1 cellular context compared by ENCODE assay signal in genomic region chr11:65555693-65556231, GRCh38.
TF ChIP-seq lines count a peak whose summit lies in the region.

No MANE protein-coding gene starts in this region.

TF ChIP-seq in HepG2, 621 proteins besides CTCF, POLR2A, EP300 and RAD21 (continued from another document and continues in another):
- peak; percentile 62 for TF ChIP-seq PAXIP1 (CRISPR knock-in tag; conservative IDR thresholded peaks at IDR 0.05)
- 0 out of 2 replicates have a peak, but pooled peaks have one; percentile 43 for TF ChIP-seq NR2C2 (CRISPR knock-in tag; IDR thresholded peaks at IDR 0.05; ENCODE audit: borderline replicate concordance)
- TF ChIP-seq PRDM10 (CRISPR knock-in tag; IDR thresholded peaks at IDR 0.05; ENCODE audit: low read depth): peak; percentile 88; the same call in 1 of the 2 replicates
- 0 out of 2 replicates have a peak, but pooled peaks have one; percentile 20 for TF ChIP-seq CEBPG (CRISPR knock-in tag; IDR thresholded peaks at IDR 0.05)
- peak; percentile 80 for TF ChIP-seq ZNF687 (CRISPR knock-in tag; IDR thresholded peaks at IDR 0.05)
- no peak for TF ChIP-seq RARG (CRISPR knock-in tag; IDR thresholded peaks at IDR 0.05; ENCODE audit: low read depth)
- TF ChIP-seq ZNF639 (CRISPR knock-in tag; conservative IDR thresholded peaks at IDR 0.05): 0 out of 2 replicates have a peak, but pooled peaks have one; percentile 17
- TF ChIP-seq ZNF614 (CRISPR knock-in tag; IDR thresholded peaks at IDR 0.05; ENCODE audit: borderline replicate concordance): 0 out of 2 replicates have a peak, but pooled peaks have one; percentile 34
- no peak for TF ChIP-seq ZMYM4 (CRISPR knock-in tag; IDR thresholded peaks at IDR 0.05)
- TF ChIP-seq SOX13 (IDR thresholded peaks at IDR 0.05): no peak
- peak in 1 of 2 experiments; percentile 28; a peak in 1 of 4 replicates for TF ChIP-seq SOX13 (CRISPR knock-in tag; conservative IDR thresholded peaks at IDR 0.05 in 1 of 2, IDR thresholded peaks at IDR 0.05 in 1 of 2)
- peak; percentile 29 for TF ChIP-seq HNRNPLL (IDR thresholded peaks at IDR 0.05; ENCODE audit: low read depth, low read length, poor library complexity, severe bottlenecking)
- TF ChIP-seq CBX2 (IDR thresholded peaks at IDR 0.05; ENCODE audit: low read depth, low read length): no peak
- no peak for TF ChIP-seq CBX2 (CRISPR knock-in tag; IDR thresholded peaks at IDR 0.05; ENCODE audit: low read depth)
- TF ChIP-seq ZNF691 (CRISPR knock-in tag; IDR thresholded peaks at IDR 0.05; ENCODE audit: borderline replicate concordance, low read depth): peak; percentile 77; the same call in 1 of the 2 replicates
- TF ChIP-seq DBP (CRISPR knock-in tag; IDR thresholded peaks at IDR 0.05; ENCODE audit: not compliant biosample characterization): no peak
- peak; percentile 46; the same call in 1 of the 2 replicates for TF ChIP-seq GATAD2A (CRISPR knock-in tag; IDR thresholded peaks at IDR 0.05)
- TF ChIP-seq E2F2 (CRISPR knock-in tag; IDR thresholded peaks at IDR 0.05; ENCODE audit: borderline replicate concordance): 0 out of 2 replicates have a peak, but pooled peaks have one; percentile 32
- TF ChIP-seq TEAD3 (CRISPR knock-in tag; optimal IDR thresholded peaks at IDR 0.05; ENCODE audit: borderline replicate concordance): peak; percentile 56
- 0 out of 2 replicates have a peak, but pooled peaks have one; percentile 24 for TF ChIP-seq ZNF280D (CRISPR knock-in tag; IDR thresholded peaks at IDR 0.05)
- TF ChIP-seq ERF (CRISPR knock-in tag; IDR thresholded peaks at IDR 0.05): no peak
- 0 out of 2 replicates have a peak, but pooled peaks have one; percentile 39 for TF ChIP-seq ZNF740 (CRISPR knock-in tag; IDR thresholded peaks at IDR 0.05)
- TF ChIP-seq RXRA (CRISPR knock-in tag; IDR thresholded peaks at IDR 0.05): peak; percentile 88
- TF ChIP-seq ZKSCAN8 (CRISPR knock-in tag; IDR thresholded peaks at IDR 0.05; ENCODE audit: borderline replicate concordance): no peak
- no peak for TF ChIP-seq ZNF431 (CRISPR knock-in tag; IDR thresholded peaks at IDR 0.05; ENCODE audit: borderline replicate concordance, low read depth)
- TF ChIP-seq CBX5 (CRISPR knock-in tag; IDR thresholded peaks at IDR 0.05; ENCODE audit: borderline replicate concordance): no peak
- peak; percentile 52; the same call in 1 of the 2 replicates for TF ChIP-seq KDM2A (CRISPR knock-in tag; IDR thresholded peaks at IDR 0.05; ENCODE audit: borderline replicate concordance, low read depth)
- peak; percentile 57; the same call in 1 of the 2 replicates for TF ChIP-seq MAZ (IDR thresholded peaks at IDR 0.05; ENCODE audit: borderline replicate concordance, low read depth, low read length)
- no peak for TF ChIP-seq MAZ (CRISPR knock-in tag; IDR thresholded peaks at IDR 0.05; ENCODE audit: low read depth)
- TF ChIP-seq NONO (IDR thresholded peaks at IDR 0.05): no peak
- 0 out of 2 replicates have a peak, but pooled peaks have one; percentile 21 for TF ChIP-seq NONO (CRISPR knock-in tag; conservative IDR thresholded peaks at IDR 0.05)
- no peak for TF ChIP-seq TARDBP (CRISPR knock-in tag; IDR thresholded peaks at IDR 0.05)
- 0 out of 2 replicates have a peak, but pooled peaks have one; percentile 23 for TF ChIP-seq ZNF430 (CRISPR knock-in tag; IDR thresholded peaks at IDR 0.05)
- no peak for TF ChIP-seq SAFB2 (CRISPR knock-in tag; IDR thresholded peaks at IDR 0.05; ENCODE audit: borderline replicate concordance, low read depth)
- TF ChIP-seq TAF1 (CRISPR knock-in tag; IDR thresholded peaks at IDR 0.05): peak; percentile 38; the same call in 1 of the 2 replicates
- 0 out of 2 replicates have a peak, but pooled peaks have one; percentile 42 for TF ChIP-seq MEIS2 (CRISPR knock-in tag; IDR thresholded peaks at IDR 0.05)
- 0 out of 2 replicates have a peak, but pooled peaks have one; percentile 15 for TF ChIP-seq NR2F2 (IDR thresholded peaks at IDR 0.05; ENCODE audit: borderline replicate concordance, low read depth)
- TF ChIP-seq HNF4A (CRISPR knock-in tag; IDR thresholded peaks at IDR 0.05): peak; percentile 31; the same call in 1 of the 2 replicates
- TF ChIP-seq HNRNPL (IDR thresholded peaks at IDR 0.05; ENCODE audit: low read depth, low read length): peak; percentile 92
- TF ChIP-seq KMT2B (CRISPR knock-in tag; IDR thresholded peaks at IDR 0.05): no peak
